ENCODE assay signal across 23 cellular contexts in genomic region chr9:72445291-72446000, GRCh38.
DNase-seq lines count a peak whose midpoint lies in the region; ATAC-seq and TF ChIP-seq lines count a peak whose summit lies in the region.
"Had no signal": no experiment of that assay in that cellular context is flagged by ENCODE, and none has a peak within 500 bp of the region (broad histone marks: within the 10 kb centered on the region; RNA-seq: fewer than 3 reads in every experiment).

No MANE protein-coding gene starts in this region.

- H3K27me3 Mint-ChIP-seq in activated B cell treated with CpG ODN at 0.5 μM for 24 hours, result no peaks in the 10 kb centered on the region
- H3K27me3 Mint-ChIP-seq: activated CD4-positive, alpha-beta T cell treated with anti-CD3 and anti-CD28 coated beads, Interleukin-2, amount 10 ng/mL, durations not matched to agents 7 days and 5 days had no signal

- H3K27ac ChIP-seq in smooth muscle cell (ENCODE audit: low read depth), result peak overlapping the region; percentile 82
- H3K27ac ChIP-seq: ascending aorta, testis had no signal

- no peaks in the 10 kb centered on the region for H3K9me3 ChIP-seq in smooth muscle cell (replicated peaks; ENCODE audit: low read depth)
- H3K9me3 ChIP-seq: ascending aorta, testis had no signal

- no peaks in the 10 kb centered on the region for H3K27me3 ChIP-seq in smooth muscle cell (ENCODE audit: low read depth)
- H3K27me3 ChIP-seq: ascending aorta, testis had no signal

- CTCF ChIA-PET in activated B cell treated with CpG ODN at 0.5 μM for 24 hours (lab: Charles Lee), result interaction anchor here (1.2 to 1.4 kb wide), 2 partner anchors 164 to 167 kb away, joined by 3 read pairs; no protein-coding TSS in a partner anchor

- ATAC-seq in activated B cell treated with CpG ODN at 0.5 μM for 24 hours (ENCODE audit: low read depth) (no peak), GM21447 (IDR thresholded peaks at IDR 0.05; ENCODE audit: unreplicated experiment) (no peak)
- ATAC-seq: activated CD8-positive, alpha-beta memory T cell treated with anti-CD3 and anti-CD28 coated beads, Interleukin-2, amount 10 ng/mL, durations not matched to agents 7 days and 5 days; activated naive CD4-positive, alpha-beta T cell treated with anti-CD3 and anti-CD28 coated beads, Interleukin-2, amount 50 U/mL, for 72 hours had no signal

- intact Hi-C loops in activated B cell treated with CpG ODN at 0.5 μM for 24 hours (cut with micrococcal nuclease), result loop anchor here (10.0 kb wide), 1 partner anchor 651 kb away; no protein-coding TSS in a partner anchor

- H2AFZ ChIP-seq in smooth muscle cell (ENCODE audit: low read depth), result peak overlapping the region; percentile 20

- H3K9ac ChIP-seq in smooth muscle cell (ENCODE audit: low read depth), result no peak overlapping the region

- no peaks in the 10 kb centered on the region for H3K9me3 Mint-ChIP-seq in activated B cell treated with CpG ODN at 0.5 μM for 24 hours
- H3K9me3 Mint-ChIP-seq: activated naive CD4-positive, alpha-beta T cell treated with anti-CD3 and anti-CD28 coated beads, Interleukin-2, amount 50 U/mL, for 72 hours had no signal

- H3K36me3 Mint-ChIP-seq in activated B cell treated with CpG ODN at 0.5 μM for 24 hours (ENCODE audit: low read depth), result no peaks in the 10 kb centered on the region
- H3K36me3 Mint-ChIP-seq: activated naive CD4-positive, alpha-beta T cell treated with anti-CD3 and anti-CD28 coated beads, Interleukin-2, amount 50 U/mL, for 72 hours had no signal

- peak overlapping the region; percentile 6 for H3K27ac Mint-ChIP-seq in activated B cell treated with CpG ODN at 0.5 μM for 24 hours
- H3K27ac Mint-ChIP-seq: activated CD4-positive, alpha-beta T cell treated with anti-CD3 and anti-CD28 coated beads, Interleukin-2, amount 10 ng/mL, durations not matched to agents 7 days and 5 days; progenitor cell of endocrine pancreas had no signal

- peaks cover 16% of the 10 kb centered on the region for H3K4me1 ChIP-seq in smooth muscle cell (ENCODE audit: low read depth)
- H3K4me1 ChIP-seq: ascending aorta, testis had no signal

- H3K4me2 ChIP-seq in smooth muscle cell, result no peak overlapping the region

- WGBS in smooth muscle cell (ENCODE audit: low lambda C conversion rate), result 62% methylated on average over 2 of the region's 2 CpGs

- POLR2A ChIA-PET in activated B cell treated with CpG ODN at 0.5 μM for 24 hours (lab: Charles Lee), result interaction anchor here (2.9 kb wide), 1 partner anchor 80 kb away, joined by 8 read pairs; the partner anchor contains the start of gene ZFAND5

- H3F3A ChIP-seq in smooth muscle cell (ENCODE audit: low read depth), result peaks cover 20% of the 10 kb centered on the region

- no peaks in the 10 kb centered on the region for H3K36me3 ChIP-seq in smooth muscle cell (ENCODE audit: low read depth)
- H3K36me3 ChIP-seq: ascending aorta had no signal

- H3K4me3 ChIP-seq in smooth muscle cell, result no peak overlapping the region
- H3K4me3 ChIP-seq: ascending aorta, testis had no signal

- H3K79me2 ChIP-seq in smooth muscle cell (ENCODE audit: low read depth), result no peaks in the 10 kb centered on the region

- H3K4me3 Mint-ChIP-seq in activated B cell treated with CpG ODN at 0.5 μM for 24 hours, result no peak overlapping the region
- H3K4me3 Mint-ChIP-seq: activated CD4-positive, alpha-beta T cell treated with anti-CD3 and anti-CD28 coated beads, Interleukin-2, amount 10 ng/mL, durations not matched to agents 7 days and 5 days; activated CD8-positive, alpha-beta memory T cell treated with anti-CD3 and anti-CD28 coated beads, Interleukin-2, amount 10 ng/mL, durations not matched to agents 7 days and 5 days; neural crest cell had no signal

- no peak for TF ChIP-seq CTCF in activated B cell treated with CpG ODN at 0.5 μM for 24 hours (IDR thresholded peaks at IDR 0.05)
- no peak for TF ChIP-seq CTCF in smooth muscle cell (IDR thresholded peaks at IDR 0.05; ENCODE audit: borderline replicate concordance, insufficient read depth, poor library complexity, severe bottlenecking)

- H3K4me1 Mint-ChIP-seq in activated B cell treated with CpG ODN at 0.5 μM for 24 hours, result peaks cover 37% of the 10 kb centered on the region

- no peaks in the 10 kb centered on the region for H4K20me1 ChIP-seq in smooth muscle cell (ENCODE audit: low read depth)

- DNase-seq in EH (ENCODE audit: low read depth) (peak; percentile 39), M059J (ENCODE audit: low read depth) (peak; percentile 29), activated B cell treated with CpG ODN at 0.5 μM for 24 hours (no peak), smooth muscle cell (lab: John Stamatoyannopoulos, UW; ENCODE audit: unreplicated experiment) (no peak), T-helper 1 cell (no peak)
- no peak for DNase-seq in stimulated activated CD4-positive, alpha-beta T cell treated with anti-CD3 and anti-CD28 coated beads, Interleukin-2, amount 100 ng/mL, for 48 hours
- DNase-seq: activated CD4-positive, alpha-beta T cell treated with anti-CD3 and anti-CD28 coated beads, Interleukin-2, amount 10 ng/mL, durations not matched to agents 7 days and 5 days; activated CD8-positive, alpha-beta memory T cell treated with anti-CD3 and anti-CD28 coated beads, Interleukin-2, amount 10 ng/mL, durations not matched to agents 7 days and 5 days; central memory CD4-positive, alpha-beta T cell; erythroblast; foreskin melanocyte; hypothalamus; NCI-H1048; NCI-H187; NCI-H69; SHP77; stimulated activated naive CD4-positive, alpha-beta T cell; testis had no signal

Comparison
In these comparisons a context has a peak if more than half of its experiments do, and no peak if none do; other contexts are left out.
1. DNase-seq: peak in EH (single experiment) and M059J (single experiment); none in activated B cell treated with CpG ODN at 0.5 μM for 24 hours (single experiment), smooth muscle cell (single experiment), stimulated activated CD4-positive, alpha-beta T cell treated with anti-CD3 and anti-CD28 coated beads, Interleukin-2, amount 100 ng/mL, for 48 hours (0 of 2) and T-helper 1 cell (0 of 5).